Comparison of ENCODE assay signal across 1 cellular context in genomic region chr2:24477229-24477628, GRCh38.
TF ChIP-seq lines count a peak whose summit lies in the region.

No MANE protein-coding gene starts in this region.

TF ChIP-seq in GM12878, 131 proteins besides CTCF, POLR2A, EP300 and RAD21 (continued from another document):
- TF ChIP-seq, protein P1, sequence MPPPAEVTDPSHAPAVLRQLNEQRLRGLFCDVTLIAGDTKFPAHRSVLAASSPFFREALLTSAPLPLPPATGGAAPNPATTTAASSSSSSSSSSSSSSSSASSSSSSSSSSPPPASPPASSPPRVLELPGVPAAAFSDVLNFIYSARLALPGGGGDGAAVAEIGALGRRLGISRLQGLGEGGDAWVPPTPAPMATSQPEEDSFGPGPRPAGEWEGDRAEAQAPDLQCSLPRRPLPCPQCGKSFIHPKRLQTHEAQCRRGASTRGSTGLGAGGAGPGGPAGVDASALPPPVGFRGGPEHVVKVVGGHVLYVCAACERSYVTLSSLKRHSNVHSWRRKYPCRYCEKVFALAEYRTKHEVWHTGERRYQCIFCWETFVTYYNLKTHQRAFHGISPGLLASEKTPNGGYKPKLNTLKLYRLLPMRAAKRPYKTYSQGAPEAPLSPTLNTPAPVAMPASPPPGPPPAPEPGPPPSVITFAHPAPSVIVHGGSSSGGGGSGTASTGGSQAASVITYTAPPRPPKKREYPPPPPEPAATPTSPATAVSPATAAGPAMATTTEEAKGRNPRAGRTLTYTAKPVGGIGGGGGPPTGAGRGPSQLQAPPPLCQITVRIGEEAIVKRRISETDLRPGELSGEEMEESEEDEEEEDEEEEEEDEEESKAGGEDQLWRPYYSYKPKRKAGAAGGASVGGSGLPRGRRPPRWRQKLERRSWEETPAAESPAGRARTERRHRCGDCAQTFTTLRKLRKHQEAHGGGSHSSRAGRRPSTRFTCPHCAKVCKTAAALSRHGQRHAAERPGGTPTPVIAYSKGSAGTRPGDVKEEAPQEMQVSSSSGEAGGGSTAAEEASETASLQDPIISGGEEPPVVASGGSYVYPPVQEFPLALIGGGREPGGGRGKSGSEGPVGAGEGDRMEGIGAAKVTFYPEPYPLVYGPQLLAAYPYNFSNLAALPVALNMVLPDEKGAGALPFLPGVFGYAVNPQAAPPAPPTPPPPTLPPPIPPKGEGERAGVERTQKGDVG (CRISPR knock-in tag; IDR thresholded peaks at IDR 0.05): no peak
- TF ChIP-seq CUX1 (IDR thresholded peaks at IDR 0.05; ENCODE audit: insufficient replicate concordance, low read depth, low read length): no peak
- TF ChIP-seq CHD4 (IDR thresholded peaks at IDR 0.05): no peak
- no peak for TF ChIP-seq ZSCAN29 (IDR thresholded peaks at IDR 0.05)
- TF ChIP-seq, protein P2, sequence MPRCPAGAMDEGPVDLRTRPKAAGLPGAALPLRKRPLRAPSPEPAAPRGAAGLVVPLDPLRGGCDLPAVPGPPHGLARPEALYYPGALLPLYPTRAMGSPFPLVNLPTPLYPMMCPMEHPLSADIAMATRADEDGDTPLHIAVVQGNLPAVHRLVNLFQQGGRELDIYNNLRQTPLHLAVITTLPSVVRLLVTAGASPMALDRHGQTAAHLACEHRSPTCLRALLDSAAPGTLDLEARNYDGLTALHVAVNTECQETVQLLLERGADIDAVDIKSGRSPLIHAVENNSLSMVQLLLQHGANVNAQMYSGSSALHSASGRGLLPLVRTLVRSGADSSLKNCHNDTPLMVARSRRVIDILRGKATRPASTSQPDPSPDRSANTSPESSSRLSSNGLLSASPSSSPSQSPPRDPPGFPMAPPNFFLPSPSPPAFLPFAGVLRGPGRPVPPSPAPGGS (IDR thresholded peaks at IDR 0.05; ENCODE audit: borderline replicate concordance, insufficient read depth, low read depth, low read length, poor library complexity, severe bottlenecking): no peak
- TF ChIP-seq POU2F2 (IDR thresholded peaks at IDR 0.05; ENCODE audit: borderline replicate concordance, low read depth, low read length): no peak
- no peak for TF ChIP-seq SMC3 (IDR thresholded peaks at IDR 0.05; ENCODE audit: borderline replicate concordance, low read length)
- TF ChIP-seq TCF7 (IDR thresholded peaks at IDR 0.05; ENCODE audit: borderline replicate concordance): no peak
- TF ChIP-seq PAX5 (IDR thresholded peaks at IDR 0.05; ENCODE audit: borderline replicate concordance, low read depth, low read length): no peak
- TF ChIP-seq PAX8 (IDR thresholded peaks at IDR 0.05): no peak
- TF ChIP-seq RB1 (IDR thresholded peaks at IDR 0.05; ENCODE audit: borderline replicate concordance): no peak
- no peak for TF ChIP-seq PRDM15 (CRISPR knock-in tag; IDR thresholded peaks at IDR 0.05)
